11 cellular contexts compared by ENCODE assay signal in the genomic region with DNA sequence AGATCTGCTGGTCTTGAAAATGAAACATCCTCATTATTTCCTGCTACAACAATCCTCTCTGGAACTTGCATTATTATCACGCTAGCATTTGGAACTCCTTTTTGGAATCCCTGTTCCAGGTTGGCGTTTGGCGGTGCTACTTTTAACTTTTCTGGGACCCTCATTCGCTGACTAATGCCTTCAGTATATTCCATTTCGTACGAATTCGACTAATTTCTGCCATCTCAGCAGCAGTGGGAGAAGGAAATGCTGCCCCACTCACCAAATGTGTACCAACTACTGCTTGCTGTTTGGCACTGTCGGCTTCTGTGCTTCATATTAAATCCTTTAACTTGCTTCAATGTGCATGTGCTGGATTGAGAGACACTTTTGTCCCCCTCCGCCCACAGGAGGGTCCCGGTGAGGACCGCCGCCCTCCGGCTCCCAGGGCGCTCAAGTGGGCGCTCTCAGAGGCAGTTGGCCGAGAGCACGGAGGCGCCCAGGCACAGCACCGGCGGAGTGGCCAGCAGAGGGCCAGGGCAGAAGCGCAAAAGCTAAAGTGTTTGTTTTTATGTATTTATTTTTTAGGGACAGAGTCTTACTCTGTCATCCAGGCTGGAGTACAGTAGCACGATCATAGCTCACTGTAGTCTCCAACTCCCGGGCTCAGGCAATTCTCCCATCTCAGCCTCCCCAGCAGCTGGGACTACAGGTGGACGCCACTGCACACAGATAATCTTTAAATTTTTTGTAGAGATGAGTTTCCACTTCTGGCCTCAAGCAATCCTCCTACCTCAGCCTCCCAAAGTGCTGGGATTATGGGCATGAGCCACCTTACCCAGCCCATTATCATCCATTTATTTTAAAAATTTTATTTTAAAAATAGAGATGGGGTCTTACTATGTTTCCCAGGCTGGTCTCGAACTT. TPM values are rescaled to one million over a fixed set of nuclear protein-coding genes. Genes with fewer than 3 reads are reported as not detected.
DNase-seq lines count a peak whose midpoint lies in the region; ATAC-seq and TF ChIP-seq lines count a peak whose summit lies in the region.
"Had no signal": no experiment of that assay in that cellular context is flagged by ENCODE, and none has a peak within 500 bp of the region (broad histone marks: within the 10 kb centered on the region; RNA-seq: fewer than 3 reads in every experiment).

No MANE protein-coding gene starts in this region.

- in situ Hi-C loops in GM13976 (cut with MboI; ENCODE audit: low sequenced_read_pairs, unreplicated experiment) = no loop called here

- H3K4me2 ChIP-seq in GM23338 = 0 out of 2 replicates have a peak overlapping the region, but pooled peaks have one; percentile 38
- H3K4me2 ChIP-seq in smooth muscle cell = no peak overlapping the region

- no peaks in the 10 kb centered on the region for H3K4me1 Mint-ChIP-seq in GM23338
- H3K4me1 Mint-ChIP-seq: activated naive CD8-positive, alpha-beta T cell treated with anti-CD3 and anti-CD28 coated beads, Interleukin-2, amount 50 U/mL, for 24 hours had no signal

- ATAC-seq in GM23338 (peak; percentile 100), heart right ventricle (peak in 3 of 8 donors; percentile 38 to 67 (median 55)), HG03039 (IDR thresholded peaks at IDR 0.05; ENCODE audit: unreplicated experiment) (no peak)
- ATAC-seq: activated naive CD8-positive, alpha-beta T cell treated with anti-CD3 and anti-CD28 coated beads, Interleukin-2, amount 50 U/mL, for 24 hours; stimulated activated naive CD8-positive, alpha-beta T cell treated with anti-CD3 and anti-CD28 coated beads, Interleukin-15, Interleukin-2, amounts not matched to agents 100 U/mL and 50 U/mL, for 24 hours had no signal

- H4K20me1 ChIP-seq in GM23338 (replicated peaks; ENCODE audit: insufficient read depth) = no peaks in the 10 kb centered on the region
- no peaks in the 10 kb centered on the region for H4K20me1 ChIP-seq in smooth muscle cell (ENCODE audit: low read depth)

- H3K4me3 ChIP-seq in GM23338 (no peak overlapping the region; the same call in 1 of the 2 replicates), heart right ventricle (peak overlapping the region in 6 of 10 donors; percentile 8 to 40 (median 20)), smooth muscle cell (no peak overlapping the region)

- H3K27me3 Mint-ChIP-seq in GM23338 (ENCODE audit: insufficient read depth, low read depth, poor library complexity) = peaks cover 3% of the 10 kb centered on the region

- H3K4me3 Mint-ChIP-seq in GM23338 = no peak overlapping the region
- H3K4me3 Mint-ChIP-seq: activated naive CD8-positive, alpha-beta T cell treated with anti-CD3 and anti-CD28 coated beads, Interleukin-2, amount 50 U/mL, for 24 hours had no signal

- H3K36me3 ChIP-seq in GM23338 (ENCODE audit: insufficient read depth) (no peaks in the 10 kb centered on the region), heart right ventricle (no peaks in the 10 kb centered on the region), smooth muscle cell (ENCODE audit: low read depth) (no peaks in the 10 kb centered on the region)

- intact Hi-C loops in heart right ventricle (cut with DNase I) = no loop called here

- H3K27ac ChIP-seq in GM23338 (ENCODE audit: low read depth) = no peak overlapping the region
- H3K27ac ChIP-seq in heart right ventricle = peak overlapping the region in 1 of 10 donors; percentile 15
- no peak overlapping the region for H3K27ac ChIP-seq in smooth muscle cell (ENCODE audit: low read depth)

- H3K9me3 Mint-ChIP-seq in GM23338 = no peaks in the 10 kb centered on the region
- H3K9me3 Mint-ChIP-seq: activated naive CD8-positive, alpha-beta T cell treated with anti-CD3 and anti-CD28 coated beads, Interleukin-2, amount 50 U/mL, for 24 hours had no signal

- no peaks in the 10 kb centered on the region for H3F3A ChIP-seq in GM23338 (replicated peaks; ENCODE audit: low read depth)
- H3F3A ChIP-seq in smooth muscle cell (ENCODE audit: low read depth) = no peaks in the 10 kb centered on the region

- no peak overlapping the region for H3K9ac ChIP-seq in smooth muscle cell (ENCODE audit: low read depth)

- H3K79me2 ChIP-seq in GM23338 (replicated peaks; ENCODE audit: insufficient read depth) (no peaks in the 10 kb centered on the region), smooth muscle cell (ENCODE audit: low read depth) (no peaks in the 10 kb centered on the region)

- no peaks in the 10 kb centered on the region for H3K9me2 ChIP-seq in GM23338 (ENCODE audit: insufficient read depth)

- H3K9me3 ChIP-seq in heart right ventricle (no peaks in the 10 kb centered on the region), smooth muscle cell (replicated peaks; ENCODE audit: low read depth) (no peaks in the 10 kb centered on the region)

- H3K27ac Mint-ChIP-seq in GM23338 = no peak overlapping the region
- H3K27ac Mint-ChIP-seq: activated naive CD8-positive, alpha-beta T cell treated with anti-CD3 and anti-CD28 coated beads, Interleukin-2, amount 50 U/mL, for 24 hours had no signal

- H2AFZ ChIP-seq in GM23338 (peak overlapping the region; percentile 98), smooth muscle cell (ENCODE audit: low read depth) (no peak overlapping the region)

- TF ChIP-seq CTCF in GM23338 (conservative IDR thresholded peaks at IDR 0.05; ENCODE audit: low read depth in 2 of 2) (peak; percentile 55 to 70), heart right ventricle (IDR thresholded peaks at IDR 0.05) (peak in 6 of 9 donors; percentile 31 to 50 (median 36)), smooth muscle cell (IDR thresholded peaks at IDR 0.05; ENCODE audit: borderline replicate concordance, insufficient read depth, poor library complexity, severe bottlenecking) (peak; percentile 45), GM13976 (IDR thresholded peaks at IDR 0.05; ENCODE audit: borderline replicate concordance, control extremely low read depth, extremely low read depth, insufficient read depth, missing control alignments) (no peak)

- WGBS in heart right ventricle, 2 donors = 54 to 60% methylated on average over 25 of the region's 25 CpGs
- 66% methylated on average over 25 of the region's 25 CpGs for WGBS in smooth muscle cell (ENCODE audit: low lambda C conversion rate)

- H3K36me3 Mint-ChIP-seq in GM23338 (ENCODE audit: low read depth) = no peaks in the 10 kb centered on the region

- H3K27me3 ChIP-seq in GM23338 (ENCODE audit: insufficient read depth) (no peaks in the 10 kb centered on the region), heart right ventricle (peaks cover 0 to 6% (median 0%) of the 10 kb centered on the region in 7 donors), smooth muscle cell (ENCODE audit: low read depth) (no peaks in the 10 kb centered on the region)

- H3K4me1 ChIP-seq in GM23338 (ENCODE audit: insufficient read depth) (no peaks in the 10 kb centered on the region), heart right ventricle (peaks cover 0 to 12% (median 0%) of the 10 kb centered on the region in 9 donors), smooth muscle cell (ENCODE audit: low read depth) (no peaks in the 10 kb centered on the region)

- DNase-seq in GM23338 (ENCODE audit: low spot score) (peak; percentile 72), SHP77 treated with DMSO at 0.1 percent for 48 hours (lab: John Stamatoyannopoulos, UW) (peak; percentile 67), heart right ventricle (no peak), smooth muscle cell (lab: John Stamatoyannopoulos, UW; ENCODE audit: unreplicated experiment) (no peak), T-helper 2 cell (no peak), HUDEP-2 (lab: John Stamatoyannopoulos, UW; ENCODE audit: unreplicated experiment in 76 of 76) (no peak), GM13976 (ENCODE audit: low spot score) (no peak)
- DNase-seq: activated naive CD8-positive, alpha-beta T cell treated with anti-CD3 and anti-CD28 coated beads, Interleukin-2, amount 50 U/mL, for 24 hours; hippocampal formation; stimulated activated naive CD8-positive, alpha-beta T cell treated with anti-CD3 and anti-CD28 coated beads, Interleukin-15, Interleukin-2, amounts not matched to agents 100 U/mL and 50 U/mL, for 24 hours had no signal

TF ChIP-seq in GM23338, 12 proteins besides CTCF, POLR2A, EP300 and RAD21 (continues in another document):
- no peak for TF ChIP-seq JUNB (IDR thresholded peaks at IDR 0.05; ENCODE audit: unreplicated experiment)

RNA-seq across cellular contexts. Expression of gene PDE6A, which starts 11.9 kb away (rescaled TPM):
- not detected in 2 replicates for total RNA-seq in GM23338 (2014; rRNA removed; shearing (Covaris generic))
- 0.08 TPM in 1 of 2 replicates, not detected in the other for polyA plus RNA-seq in GM23338 (2016; fragmentation: Nextera tagmentation; extraction: Ambion mirVana)
- under 1 TPM in 6 of 10 donors, not detected in 4; 0.07 to 0.28 (median 0.17) TPM for total RNA-seq in heart right ventricle
- polyA plus RNA-seq in heart right ventricle = under 1 TPM in 1 of 2 donors, not detected in 1; 0.06 TPM
- not detected in 2 replicates for total RNA-seq in smooth muscle cell
- 0.05 TPM in 1 of 2 replicates, not detected in the other for polyA plus RNA-seq in smooth muscle cell

RNA-seq across cellular contexts. Expression of gene SLC26A2, which starts 27.9 kb away (rescaled TPM):
- total RNA-seq in GM23338 (2014; rRNA removed; shearing (Covaris generic)) = 11.3 and 11.5 TPM in 2 replicates
- polyA plus RNA-seq in GM23338 (2016; fragmentation: Nextera tagmentation; extraction: Ambion mirVana) (3.4 and 3.5 TPM in 2 replicates), heart right ventricle (1 to 10 TPM; 1.3 to 9.6 TPM), smooth muscle cell (5.1 and 5.2 TPM in 2 replicates)
- total RNA-seq in heart right ventricle (1 to 10 TPM; 3.8 to 7.3 (median 5.4) TPM), smooth muscle cell (16.0 and 17.6 TPM in 2 replicates)

Comparison
In these comparisons a context has a peak if more than half of its experiments do, and no peak if none do; other contexts are left out.
1. DNase-seq: peak in GM23338 (single experiment) and SHP77 treated with DMSO at 0.1 percent for 48 hours (single experiment); none in heart right ventricle (0 of 2), smooth muscle cell (single experiment), T-helper 2 cell (0 of 5), HUDEP-2 (0 of 76) and GM13976 (single experiment).
2. H3K4me3 ChIP-seq: peak in heart right ventricle (6 of 10); none in GM23338 (single experiment) and smooth muscle cell (single experiment).